Comparison of ENCODE assay signal across 36 cellular contexts in genomic region chr12:108087900-108088299, GRCh38. TPM values are rescaled to one million over a fixed set of nuclear protein-coding genes. Genes with fewer than 3 reads are reported as not detected.
"Had no signal": no experiment of that assay in that cellular context is flagged by ENCODE, and none has a peak within 500 bp of the region (broad histone marks: within the 10 kb centered on the region; RNA-seq: fewer than 3 reads in every experiment).

No MANE protein-coding gene starts in this region.

- H3K27me3 ChIP-seq: adrenal gland, ascending aorta, body of pancreas, brain microvascular endothelial cell, cardiac muscle cell had no signal

- H3K27ac ChIP-seq: adrenal gland, ascending aorta, body of pancreas, brain microvascular endothelial cell, breast epithelium, cardiac muscle cell had no signal

- H3K36me3 ChIP-seq: adrenal gland, ascending aorta, brain microvascular endothelial cell, breast epithelium, cardiac muscle cell had no signal

- ATAC-seq: activated naive CD4-positive, alpha-beta T cell treated with anti-CD3 and anti-CD28 coated beads, Interleukin-2, amount 50 U/mL, for 72 hours; activated naive CD8-positive, alpha-beta T cell treated with anti-CD3 and anti-CD28 coated beads, Interleukin-2, amount 50 U/mL, for 24 hours; activated T-cell treated with anti-CD3 and anti-CD28 coated beads, Interleukin-2, amount 50 U/mL, for 4 hours; activated T-cell treated with anti-CD3 and anti-CD28 coated beads, Interleukin-2, amount 50 U/mL, for 72 hours; activated T-helper 17 cell treated with anti-CD3 and anti-CD28 coated beads, Interleukin-2, amount 50 U/mL, for 72 hours; body of pancreas had no signal

- H3K9me3 ChIP-seq: adrenal gland, body of pancreas had no signal

- FAIRE-seq: astrocyte, bronchial epithelial cell had no signal

- H3K4me1 ChIP-seq: adrenal gland, ascending aorta, body of pancreas, breast epithelium had no signal

- DNase-seq: activated effector memory CD4-positive, alpha-beta T cell treated with anti-CD3 and anti-CD28 coated beads, Interleukin-2, amount 50 U/mL, for 16 hours; activated effector memory CD4-positive, alpha-beta T cell treated with Interleukin-2 at 50 U/mL for 16 hours; activated gamma-delta T cell; activated gamma-delta T cell treated with Interleukin-2 at 50 U/mL for 16 hours; activated naive CD4-positive, alpha-beta T cell; activated naive CD4-positive, alpha-beta T cell treated with anti-CD3 and anti-CD28 coated beads for 36 hours; activated naive CD4-positive, alpha-beta T cell treated with anti-CD3 and anti-CD28 coated beads, Interleukin-2, amount 10 ng/mL, durations not matched to agents 7 days and 5 days; activated naive CD4-positive, alpha-beta T cell treated with anti-CD3 and anti-CD28 coated beads, Interleukin-2, amount 50 U/mL, for 16 hours; activated naive CD4-positive, alpha-beta T cell treated with Interleukin-2 at 50 U/mL for 16 hours; activated naive CD8-positive, alpha-beta T cell treated with anti-CD3 and anti-CD28 coated beads for 36 hours; activated naive CD8-positive, alpha-beta T cell treated with anti-CD3 and anti-CD28 coated beads, Interleukin-2, amount 10 ng/mL, durations not matched to agents 7 days and 5 days; activated naive CD8-positive, alpha-beta T cell treated with anti-CD3 and anti-CD28 coated beads, Interleukin-2, amount 50 U/mL, for 24 hours; activated T-cell treated with anti-CD3 and anti-CD28 coated beads, Interleukin-2, amount 50 U/mL, for 1 hour; activated T-cell treated with anti-CD3 and anti-CD28 coated beads, Interleukin-2, amount 50 U/mL, for 24 hours; activated T-cell treated with anti-CD3 and anti-CD28 coated beads, Interleukin-2, amount 50 U/mL, for 4 hours; activated T-cell treated with anti-CD3 and anti-CD28 coated beads, Interleukin-2, amount 50 U/mL, for 48 hours; activated T-cell treated with anti-CD3 and anti-CD28 coated beads, Interleukin-2, amount 50 U/mL, for 72 hours; adrenal gland; amniotic stem cell; amygdala; anterior cingulate cortex; aorta; body of pancreas; brain microvascular endothelial cell; caudate nucleus; central memory CD4-positive, alpha-beta T cell; cerebellar nuclear complex had no signal

- H3K4me3 ChIP-seq: adrenal gland, ascending aorta, body of pancreas, breast epithelium, cardiac muscle cell had no signal

RNA-seq across cellular contexts. Expression of gene WSCD2, which starts 41.2 kb away (rescaled TPM):
- total RNA-seq: activated naive CD4-positive, alpha-beta T cell treated with anti-CD3 and anti-CD28 coated beads for 36 hours; activated naive CD4-positive, alpha-beta T cell treated with anti-CD3 and anti-CD28 coated beads, Interleukin-2, amount 50 U/mL, for 72 hours; activated naive CD8-positive, alpha-beta T cell treated with anti-CD3 and anti-CD28 coated beads for 36 hours; activated naive CD8-positive, alpha-beta T cell treated with anti-CD3 and anti-CD28 coated beads, Interleukin-2, amount 10 ng/mL, durations not matched to agents 7 days and 5 days; activated T-cell treated with anti-CD3 and anti-CD28 coated beads, Interleukin-2, amount 50 U/mL, for 4 hours; activated T-cell treated with anti-CD3 and anti-CD28 coated beads, Interleukin-2, amount 50 U/mL, for 72 hours; activated T-helper 1 cell treated with anti-CD3 and anti-CD28 coated beads, Interleukin-12 subunit alpha, Interleukin-12 subunit beta, Interleukin-2, Interleukin-4 antibody, amounts not matched to agents 30 ng/mL and 10 ng/mL and 1 ng/mL, durations not matched to agents 14 hours and 24 hours and 36 hours; activated T-helper 17 cell treated with anti-CD3 and anti-CD28 coated beads, Interleukin-2, amount 50 U/mL, for 72 hours; activated T-helper 2 cell treated with anti-CD3 and anti-CD28 coated beads, Interferon-gamma antibody, Interleukin-2, Interleukin-4, amounts not matched to agents 10 μg/mL and 5 μg/mL and 100 μg/mL, durations not matched to agents 14 hours and 24 hours and 36 hours; bronchial epithelial cell had no signal
